1 cellular context compared by ENCODE assay signal in the genomic region with DNA sequence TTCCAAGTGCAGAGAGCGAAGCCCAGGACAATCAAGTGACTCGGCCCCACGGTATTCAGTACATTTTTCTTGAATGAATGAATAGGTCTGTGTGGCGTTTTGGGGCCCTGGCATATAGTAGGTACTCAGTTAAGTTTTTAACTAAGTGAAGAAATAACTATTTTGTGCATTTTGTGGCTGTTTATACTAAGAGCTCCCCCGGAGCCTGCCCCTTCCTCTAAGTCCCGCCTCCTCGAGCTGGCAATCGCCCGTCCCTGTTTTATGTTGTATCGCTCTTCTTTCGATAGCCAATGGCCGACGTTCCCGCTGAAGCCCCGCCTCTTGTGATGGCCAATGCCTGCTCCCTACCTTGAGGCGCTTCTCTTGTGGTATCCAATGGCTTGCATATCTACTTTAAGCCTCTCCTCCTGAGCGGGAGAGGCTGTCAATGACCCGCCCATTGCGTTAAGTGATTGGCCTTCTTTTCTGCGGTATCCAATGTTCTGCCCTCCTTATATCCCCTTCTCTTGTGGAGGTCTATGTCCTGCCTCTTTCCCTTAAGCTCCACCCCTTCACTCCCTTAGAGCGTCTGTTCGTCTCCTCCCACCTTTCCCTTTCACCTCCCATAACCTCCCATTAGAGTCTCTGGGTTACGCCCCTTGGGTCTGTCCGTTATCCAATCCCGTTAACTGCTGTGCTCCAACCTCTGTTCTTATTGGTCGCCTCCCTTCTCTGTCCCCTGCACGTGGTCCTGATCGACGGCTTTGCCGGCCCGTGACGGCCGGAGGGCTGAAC.
A peak's percentile ranks its signal among the peaks of the same experiment; 100 is the strongest.
TF ChIP-seq lines count a peak whose summit lies in the region.

No MANE protein-coding gene starts in this region.

TF ChIP-seq in HepG2, 621 proteins besides CTCF, POLR2A, EP300 and RAD21 (continued from another document and continues in another):
- TF ChIP-seq, protein P1, sequence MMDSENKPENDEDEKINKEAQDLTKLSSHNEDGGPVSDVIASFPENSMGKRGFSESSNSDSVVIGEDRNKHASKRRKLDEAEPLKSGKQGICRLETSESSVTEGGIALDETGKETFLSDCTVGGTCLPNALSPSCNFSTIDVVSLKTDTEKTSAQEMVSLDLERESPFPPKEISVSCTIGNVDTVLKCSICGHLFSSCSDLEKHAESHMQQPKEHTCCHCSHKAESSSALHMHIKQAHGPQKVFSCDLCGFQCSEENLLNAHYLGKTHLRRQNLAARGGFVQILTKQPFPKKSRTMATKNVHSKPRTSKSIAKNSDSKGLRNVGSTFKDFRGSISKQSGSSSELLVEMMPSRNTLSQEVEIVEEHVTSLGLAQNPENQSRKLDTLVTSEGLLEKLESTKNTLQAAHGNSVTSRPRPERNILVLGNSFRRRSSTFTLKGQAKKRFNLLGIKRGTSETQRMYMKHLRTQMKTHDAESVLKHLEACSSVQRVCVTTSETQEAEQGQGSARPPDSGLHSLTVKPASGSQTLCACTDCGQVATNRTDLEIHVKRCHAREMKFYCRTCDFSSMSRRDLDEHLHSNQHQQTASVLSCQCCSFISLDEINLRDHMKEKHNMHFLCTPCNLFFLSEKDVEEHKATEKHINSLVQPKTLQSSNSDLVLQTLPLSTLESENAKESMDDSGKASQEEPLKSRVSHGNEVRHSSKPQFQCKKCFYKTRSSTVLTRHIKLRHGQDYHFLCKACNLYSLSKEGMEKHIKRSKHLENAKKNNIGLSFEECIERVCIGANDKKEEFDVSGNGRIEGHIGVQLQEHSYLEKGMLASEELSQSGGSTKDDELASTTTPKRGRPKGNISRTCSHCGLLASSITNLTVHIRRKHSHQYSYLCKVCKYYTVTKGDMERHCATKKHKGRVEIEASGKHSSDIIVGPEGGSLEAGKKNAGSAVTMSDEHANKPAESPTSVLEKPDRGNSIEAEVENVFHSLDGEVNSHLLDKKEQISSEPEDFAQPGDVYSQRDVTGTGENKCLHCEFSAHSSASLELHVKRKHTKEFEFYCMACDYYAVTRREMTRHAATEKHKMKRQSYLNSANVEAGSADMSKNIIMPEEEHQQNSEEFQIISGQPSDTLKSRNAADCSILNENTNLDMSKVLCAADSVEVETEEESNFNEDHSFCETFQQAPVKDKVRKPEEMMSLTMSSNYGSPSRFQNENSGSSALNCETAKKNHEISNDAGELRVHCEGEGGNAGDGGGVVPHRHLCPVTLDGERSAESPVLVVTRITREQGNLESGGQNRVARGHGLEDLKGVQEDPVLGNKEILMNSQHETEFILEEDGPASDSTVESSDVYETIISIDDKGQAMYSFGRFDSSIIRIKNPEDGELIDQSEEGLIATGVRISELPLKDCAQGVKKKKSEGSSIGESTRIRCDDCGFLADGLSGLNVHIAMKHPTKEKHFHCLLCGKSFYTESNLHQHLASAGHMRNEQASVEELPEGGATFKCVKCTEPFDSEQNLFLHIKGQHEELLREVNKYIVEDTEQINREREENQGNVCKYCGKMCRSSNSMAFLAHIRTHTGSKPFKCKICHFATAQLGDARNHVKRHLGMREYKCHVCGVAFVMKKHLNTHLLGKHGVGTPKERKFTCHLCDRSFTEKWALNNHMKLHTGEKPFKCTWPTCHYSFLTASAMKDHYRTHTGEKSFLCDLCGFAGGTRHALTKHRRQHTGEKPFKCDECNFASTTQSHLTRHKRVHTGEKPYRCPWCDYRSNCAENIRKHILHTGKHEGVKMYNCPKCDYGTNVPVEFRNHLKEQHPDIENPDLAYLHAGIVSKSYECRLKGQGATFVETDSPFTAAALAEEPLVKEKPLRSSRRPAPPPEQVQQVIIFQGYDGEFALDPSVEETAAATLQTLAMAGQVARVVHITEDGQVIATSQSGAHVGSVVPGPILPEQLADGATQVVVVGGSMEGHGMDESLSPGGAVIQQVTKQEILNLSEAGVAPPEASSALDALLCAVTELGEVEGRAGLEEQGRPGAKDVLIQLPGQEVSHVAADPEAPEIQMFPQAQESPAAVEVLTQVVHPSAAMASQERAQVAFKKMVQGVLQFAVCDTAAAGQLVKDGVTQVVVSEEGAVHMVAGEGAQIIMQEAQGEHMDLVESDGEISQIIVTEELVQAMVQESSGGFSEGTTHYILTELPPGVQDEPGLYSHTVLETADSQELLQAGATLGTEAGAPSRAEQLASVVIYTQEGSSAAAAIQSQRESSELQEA (CRISPR knock-in tag; IDR thresholded peaks at IDR 0.05; ENCODE audit: not compliant biosample characterization), result no peak
- TF ChIP-seq HNRNPL (IDR thresholded peaks at IDR 0.05; ENCODE audit: low read depth, low read length) (no peak), NFYB (CRISPR knock-in tag; IDR thresholded peaks at IDR 0.05) (peak; percentile 84), TBL1XR1 (IDR thresholded peaks at IDR 0.05; ENCODE audit: borderline replicate concordance, low read length, partially characterized antibody) (peak; percentile 46), ZNF674 (CRISPR knock-in tag; IDR thresholded peaks at IDR 0.05; ENCODE audit: low read depth) (no peak), ZC3H13 (CRISPR knock-in tag; IDR thresholded peaks at IDR 0.05) (no peak), FOXK2 (IDR thresholded peaks at IDR 0.05) (peak; percentile 4; the same call in 1 of the 2 replicates), ZNF816 (CRISPR knock-in tag; IDR thresholded peaks at IDR 0.05; ENCODE audit: borderline replicate concordance) (no peak), ZNF773 (CRISPR knock-in tag; IDR thresholded peaks at IDR 0.05; ENCODE audit: borderline replicate concordance) (no peak), ZNF589 (CRISPR knock-in tag; conservative IDR thresholded peaks at IDR 0.05) (no peak), NFE2L2 (IDR thresholded peaks at IDR 0.05; ENCODE audit: low read length) (no peak), POGZ (CRISPR knock-in tag; IDR thresholded peaks at IDR 0.05) (no peak), ZNF605 (CRISPR knock-in tag; IDR thresholded peaks at IDR 0.05) (peak; percentile 47), ZNF383 (CRISPR knock-in tag; IDR thresholded peaks at IDR 0.05; ENCODE audit: borderline replicate concordance) (no peak), TCF12 (IDR thresholded peaks at IDR 0.05) (no peak), TCF12 (CRISPR knock-in tag; IDR thresholded peaks at IDR 0.05) (no peak), NCOR1 (IDR thresholded peaks at IDR 0.05; ENCODE audit: borderline replicate concordance, low read length) (no peak; the same call in 1 of the 2 replicates), SMAD9 (CRISPR knock-in tag; IDR thresholded peaks at IDR 0.05) (no peak), RFXAP (CRISPR knock-in tag; IDR thresholded peaks at IDR 0.05; ENCODE audit: borderline replicate concordance) (no peak; the same call in 1 of the 2 replicates), ZFP41 (CRISPR knock-in tag; IDR thresholded peaks at IDR 0.05; ENCODE audit: borderline replicate concordance) (no peak), TAF1 (CRISPR knock-in tag; IDR thresholded peaks at IDR 0.05) (peak; percentile 17; the same call in 1 of the 2 replicates), ZIK1 (CRISPR knock-in tag; IDR thresholded peaks at IDR 0.05; ENCODE audit: borderline replicate concordance, low read depth) (0 out of 2 replicates have a peak, but pooled peaks have one; percentile 21), EEA1 (CRISPR knock-in tag; IDR thresholded peaks at IDR 0.05; ENCODE audit: borderline replicate concordance) (no peak), ZNF547 (CRISPR knock-in tag; IDR thresholded peaks at IDR 0.05) (no peak), ZSCAN9 (CRISPR knock-in tag; IDR thresholded peaks at IDR 0.05; ENCODE audit: borderline replicate concordance) (no peak; the same call in 1 of the 2 replicates)
- TF ChIP-seq, protein P2, sequence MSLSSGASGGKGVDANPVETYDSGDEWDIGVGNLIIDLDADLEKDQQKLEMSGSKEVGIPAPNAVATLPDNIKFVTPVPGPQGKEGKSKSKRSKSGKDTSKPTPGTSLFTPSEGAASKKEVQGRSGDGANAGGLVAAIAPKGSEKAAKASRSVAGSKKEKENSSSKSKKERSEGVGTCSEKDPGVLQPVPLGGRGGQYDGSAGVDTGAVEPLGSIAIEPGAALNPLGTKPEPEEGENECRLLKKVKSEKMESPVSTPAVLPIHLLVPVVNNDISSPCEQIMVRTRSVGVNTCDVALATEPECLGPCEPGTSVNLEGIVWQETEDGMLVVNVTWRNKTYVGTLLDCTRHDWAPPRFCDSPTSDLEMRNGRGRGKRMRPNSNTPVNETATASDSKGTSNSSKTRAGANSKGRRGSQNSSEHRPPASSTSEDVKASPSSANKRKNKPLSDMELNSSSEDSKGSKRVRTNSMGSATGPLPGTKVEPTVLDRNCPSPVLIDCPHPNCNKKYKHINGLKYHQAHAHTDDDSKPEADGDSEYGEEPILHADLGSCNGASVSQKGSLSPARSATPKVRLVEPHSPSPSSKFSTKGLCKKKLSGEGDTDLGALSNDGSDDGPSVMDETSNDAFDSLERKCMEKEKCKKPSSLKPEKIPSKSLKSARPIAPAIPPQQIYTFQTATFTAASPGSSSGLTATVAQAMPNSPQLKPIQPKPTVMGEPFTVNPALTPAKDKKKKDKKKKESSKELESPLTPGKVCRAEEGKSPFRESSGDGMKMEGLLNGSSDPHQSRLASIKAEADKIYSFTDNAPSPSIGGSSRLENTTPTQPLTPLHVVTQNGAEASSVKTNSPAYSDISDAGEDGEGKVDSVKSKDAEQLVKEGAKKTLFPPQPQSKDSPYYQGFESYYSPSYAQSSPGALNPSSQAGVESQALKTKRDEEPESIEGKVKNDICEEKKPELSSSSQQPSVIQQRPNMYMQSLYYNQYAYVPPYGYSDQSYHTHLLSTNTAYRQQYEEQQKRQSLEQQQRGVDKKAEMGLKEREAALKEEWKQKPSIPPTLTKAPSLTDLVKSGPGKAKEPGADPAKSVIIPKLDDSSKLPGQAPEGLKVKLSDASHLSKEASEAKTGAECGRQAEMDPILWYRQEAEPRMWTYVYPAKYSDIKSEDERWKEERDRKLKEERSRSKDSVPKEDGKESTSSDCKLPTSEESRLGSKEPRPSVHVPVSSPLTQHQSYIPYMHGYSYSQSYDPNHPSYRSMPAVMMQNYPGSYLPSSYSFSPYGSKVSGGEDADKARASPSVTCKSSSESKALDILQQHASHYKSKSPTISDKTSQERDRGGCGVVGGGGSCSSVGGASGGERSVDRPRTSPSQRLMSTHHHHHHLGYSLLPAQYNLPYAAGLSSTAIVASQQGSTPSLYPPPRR (CRISPR knock-in tag; IDR thresholded peaks at IDR 0.05; ENCODE audit: borderline replicate concordance), result no peak
- TF ChIP-seq, protein P3, sequence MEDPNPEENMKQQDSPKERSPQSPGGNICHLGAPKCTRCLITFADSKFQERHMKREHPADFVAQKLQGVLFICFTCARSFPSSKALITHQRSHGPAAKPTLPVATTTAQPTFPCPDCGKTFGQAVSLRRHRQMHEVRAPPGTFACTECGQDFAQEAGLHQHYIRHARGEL (CRISPR knock-in tag; IDR thresholded peaks at IDR 0.05), result no peak
- TF ChIP-seq, protein P4, sequence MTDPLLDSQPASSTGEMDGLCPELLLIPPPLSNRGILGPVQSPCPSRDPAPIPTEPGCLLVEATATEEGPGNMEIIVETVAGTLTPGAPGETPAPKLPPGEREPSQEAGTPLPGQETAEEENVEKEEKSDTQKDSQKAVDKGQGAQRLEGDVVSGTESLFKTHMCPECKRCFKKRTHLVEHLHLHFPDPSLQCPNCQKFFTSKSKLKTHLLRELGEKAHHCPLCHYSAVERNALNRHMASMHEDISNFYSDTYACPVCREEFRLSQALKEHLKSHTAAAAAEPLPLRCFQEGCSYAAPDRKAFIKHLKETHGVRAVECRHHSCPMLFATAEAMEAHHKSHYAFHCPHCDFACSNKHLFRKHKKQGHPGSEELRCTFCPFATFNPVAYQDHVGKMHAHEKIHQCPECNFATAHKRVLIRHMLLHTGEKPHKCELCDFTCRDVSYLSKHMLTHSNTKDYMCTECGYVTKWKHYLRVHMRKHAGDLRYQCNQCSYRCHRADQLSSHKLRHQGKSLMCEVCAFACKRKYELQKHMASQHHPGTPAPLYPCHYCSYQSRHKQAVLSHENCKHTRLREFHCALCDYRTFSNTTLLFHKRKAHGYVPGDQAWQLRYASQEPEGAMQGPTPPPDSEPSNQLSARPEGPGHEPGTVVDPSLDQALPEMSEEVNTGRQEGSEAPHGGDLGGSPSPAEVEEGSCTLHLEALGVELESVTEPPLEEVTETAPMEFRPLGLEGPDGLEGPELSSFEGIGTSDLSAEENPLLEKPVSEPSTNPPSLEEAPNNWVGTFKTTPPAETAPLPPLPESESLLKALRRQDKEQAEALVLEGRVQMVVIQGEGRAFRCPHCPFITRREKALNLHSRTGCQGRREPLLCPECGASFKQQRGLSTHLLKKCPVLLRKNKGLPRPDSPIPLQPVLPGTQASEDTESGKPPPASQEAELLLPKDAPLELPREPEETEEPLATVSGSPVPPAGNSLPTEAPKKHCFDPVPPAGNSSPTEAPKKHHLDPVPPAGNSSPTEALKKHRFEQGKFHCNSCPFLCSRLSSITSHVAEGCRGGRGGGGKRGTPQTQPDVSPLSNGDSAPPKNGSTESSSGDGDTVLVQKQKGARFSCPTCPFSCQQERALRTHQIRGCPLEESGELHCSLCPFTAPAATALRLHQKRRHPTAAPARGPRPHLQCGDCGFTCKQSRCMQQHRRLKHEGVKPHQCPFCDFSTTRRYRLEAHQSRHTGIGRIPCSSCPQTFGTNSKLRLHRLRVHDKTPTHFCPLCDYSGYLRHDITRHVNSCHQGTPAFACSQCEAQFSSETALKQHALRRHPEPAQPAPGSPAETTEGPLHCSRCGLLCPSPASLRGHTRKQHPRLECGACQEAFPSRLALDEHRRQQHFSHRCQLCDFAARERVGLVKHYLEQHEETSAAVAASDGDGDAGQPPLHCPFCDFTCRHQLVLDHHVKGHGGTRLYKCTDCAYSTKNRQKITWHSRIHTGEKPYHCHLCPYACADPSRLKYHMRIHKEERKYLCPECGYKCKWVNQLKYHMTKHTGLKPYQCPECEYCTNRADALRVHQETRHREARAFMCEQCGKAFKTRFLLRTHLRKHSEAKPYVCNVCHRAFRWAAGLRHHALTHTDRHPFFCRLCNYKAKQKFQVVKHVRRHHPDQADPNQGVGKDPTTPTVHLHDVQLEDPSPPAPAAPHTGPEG (CRISPR knock-in tag; IDR thresholded peaks at IDR 0.05), result no peak
- TF ChIP-seq, protein P5, sequence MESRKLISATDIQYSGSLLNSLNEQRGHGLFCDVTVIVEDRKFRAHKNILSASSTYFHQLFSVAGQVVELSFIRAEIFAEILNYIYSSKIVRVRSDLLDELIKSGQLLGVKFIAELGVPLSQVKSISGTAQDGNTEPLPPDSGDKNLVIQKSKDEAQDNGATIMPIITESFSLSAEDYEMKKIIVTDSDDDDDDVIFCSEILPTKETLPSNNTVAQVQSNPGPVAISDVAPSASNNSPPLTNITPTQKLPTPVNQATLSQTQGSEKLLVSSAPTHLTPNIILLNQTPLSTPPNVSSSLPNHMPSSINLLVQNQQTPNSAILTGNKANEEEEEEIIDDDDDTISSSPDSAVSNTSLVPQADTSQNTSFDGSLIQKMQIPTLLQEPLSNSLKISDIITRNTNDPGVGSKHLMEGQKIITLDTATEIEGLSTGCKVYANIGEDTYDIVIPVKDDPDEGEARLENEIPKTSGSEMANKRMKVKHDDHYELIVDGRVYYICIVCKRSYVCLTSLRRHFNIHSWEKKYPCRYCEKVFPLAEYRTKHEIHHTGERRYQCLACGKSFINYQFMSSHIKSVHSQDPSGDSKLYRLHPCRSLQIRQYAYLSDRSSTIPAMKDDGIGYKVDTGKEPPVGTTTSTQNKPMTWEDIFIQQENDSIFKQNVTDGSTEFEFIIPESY (CRISPR knock-in tag; IDR thresholded peaks at IDR 0.05), result no peak
- TF ChIP-seq, protein P6, sequence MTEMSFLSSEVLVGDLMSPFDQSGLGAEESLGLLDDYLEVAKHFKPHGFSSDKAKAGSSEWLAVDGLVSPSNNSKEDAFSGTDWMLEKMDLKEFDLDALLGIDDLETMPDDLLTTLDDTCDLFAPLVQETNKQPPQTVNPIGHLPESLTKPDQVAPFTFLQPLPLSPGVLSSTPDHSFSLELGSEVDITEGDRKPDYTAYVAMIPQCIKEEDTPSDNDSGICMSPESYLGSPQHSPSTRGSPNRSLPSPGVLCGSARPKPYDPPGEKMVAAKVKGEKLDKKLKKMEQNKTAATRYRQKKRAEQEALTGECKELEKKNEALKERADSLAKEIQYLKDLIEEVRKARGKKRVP (CRISPR knock-in tag; IDR thresholded peaks at IDR 0.05), result no peak
